11 cellular contexts compared by ENCODE assay signal in genomic region chr2:68708629-68709028, GRCh38. TPM values are rescaled to one million over a fixed set of nuclear protein-coding genes. Genes with fewer than 3 reads are reported as not detected.
"Had no signal": no experiment of that assay in that cellular context is flagged by ENCODE, and none has a peak within 500 bp of the region (broad histone marks: within the 10 kb centered on the region; RNA-seq: fewer than 3 reads in every experiment).

No MANE protein-coding gene starts in this region.

- H3K9me3 ChIP-seq: MG63, SK-N-SH had no signal

- H3K36me3 ChIP-seq: MG63 had no signal

- H3K36me3 Mint-ChIP-seq: IgD-negative memory B cell had no signal

- H3K4me3 Mint-ChIP-seq: IgD-negative memory B cell had no signal

- H3K27ac ChIP-seq: HL-60, KMS-11, RWPE1 had no signal

- H3K4me2 ChIP-seq: SK-N-SH had no signal

- DNase-seq: NCI-H1092, NCI-H524 treated with DMSO at 0.1 percent for 48 hours had no signal

- H3K4me3 ChIP-seq: K562, MG63 had no signal

- H3K9me2 ChIP-seq: SK-N-SH had no signal

- H3K27ac Mint-ChIP-seq: IgD-negative memory B cell had no signal

RNA-seq across cellular contexts. Expression of gene ARHGAP25, which starts 26.0 kb away (rescaled TPM):
- total RNA-seq: LHCN-M2, PC-3 had no signal
